In genomic region chr15:91022075-91022831, GRCh38 we compare ENCODE assay signal across 7 cellular contexts. TPM values are rescaled to one million over a fixed set of nuclear protein-coding genes. Genes with fewer than 3 reads are reported as not detected.
DNase-seq lines count a peak whose midpoint lies in the region; ATAC-seq, FAIRE-seq and TF ChIP-seq lines count a peak whose summit lies in the region.

Gene VPS33B (minus strand): TSS chr15:91022594. CDS start chr15:91022249, 345 bp downstream.

- DNase-seq in NCI-H2171 treated with DMSO at 0.1 percent for 48 hours (lab: John Stamatoyannopoulos, UW) (peak; percentile 96), breast epithelium (ENCODE audit: low spot score in 2 of 2) (peak; percentile 62 to 69), iPS-NIHi11 (ENCODE audit: low spot score) (peak; percentile 84), small intestine (peak; percentile 91)

- 0% methylated on average over 45 to 48 of the region's 48 CpGs for WGBS in small intestine, 3 donors

- no peak for FAIRE-seq in small intestine (lab: Jason Lieb, UNC)

- no peaks in the 10 kb centered on the region for H3K9me3 ChIP-seq in breast epithelium
- no peaks in the 10 kb centered on the region for H3K9me3 ChIP-seq in small intestine (ENCODE audit: control insufficient read depth, low read depth)

- no peaks in the 10 kb centered on the region for H3K4me1 ChIP-seq in breast epithelium
- H3K4me1 ChIP-seq in small intestine (ENCODE audit: control insufficient read depth in 2 of 2, insufficient read depth in 1 of 2, low read depth in 1 of 2, low read length in 1 of 2): peaks cover 0 to 3% of the 10 kb centered on the region in 2 donors

- peak within 1 kb of the TSS; percentile 91 to 99 (median 94) for H3K4me3 ChIP-seq in breast epithelium
- H3K4me3 ChIP-seq in small intestine (ENCODE audit: low read depth in 1 of 2, low read length in 2 of 2): peak within 1 kb of the TSS; percentile 96 to 97

- no peak for TF ChIP-seq POLR2A in breast epithelium (IDR thresholded peaks at IDR 0.05)

- H3K27ac ChIP-seq in VCaP: peak within 1 kb of the TSS; percentile 87
- peak within 1 kb of the TSS; percentile 69 to 80 for H3K27ac ChIP-seq in breast epithelium
- peak within 1 kb of the TSS; percentile 43 to 92 for H3K27ac ChIP-seq in small intestine (ENCODE audit: low read depth in 1 of 2, low read length in 1 of 2)

- peak; percentile 56 for ATAC-seq in GM18520 (IDR thresholded peaks at IDR 0.05; ENCODE audit: unreplicated experiment)
- ATAC-seq in HG03103 (IDR thresholded peaks at IDR 0.05; ENCODE audit: low read depth, unreplicated experiment): peak; percentile 53

- H3K27me3 ChIP-seq in breast epithelium (no peaks in the 10 kb centered on the region), small intestine (ENCODE audit: control insufficient read depth in 2 of 2, insufficient read depth in 2 of 2, low read length in 2 of 2) (no peaks in the 10 kb centered on the region)

- TF ChIP-seq CTCF in VCaP (conservative IDR thresholded peaks at IDR 0.05): no peak
- TF ChIP-seq CTCF in breast epithelium (IDR thresholded peaks at IDR 0.05): no peak

- intact Hi-C loops in breast epithelium (cut with DNase I; ENCODE audit: low total_unique reads): no loop called here

- H3K36me3 ChIP-seq in breast epithelium (no peaks in the 10 kb centered on the region), small intestine (ENCODE audit: control insufficient read depth in 2 of 2, insufficient read depth in 2 of 2, low read length in 2 of 2) (no peaks in the 10 kb centered on the region)

RNA-seq across cellular contexts. Expression of gene VPS33B, which starts in this region (rescaled TPM):
- total RNA-seq in breast epithelium: 10 to 100 TPM in 1 of 3 donors, 1 to 10 TPM in 2; 8.8 to 10.7 (median 9.0) TPM
- 10 to 100 TPM; 10.7 to 18.6 (median 18.3) TPM for polyA plus RNA-seq in small intestine

Comparison
In these comparisons a context has a peak if more than half of its experiments do, and no peak if none do; other contexts are left out.
1. Peak in every context shown above with its lines: DNase-seq, ATAC-seq, H3K4me3 ChIP-seq and H3K27ac ChIP-seq.